21 cellular contexts compared by ENCODE assay signal in the genomic region with DNA sequence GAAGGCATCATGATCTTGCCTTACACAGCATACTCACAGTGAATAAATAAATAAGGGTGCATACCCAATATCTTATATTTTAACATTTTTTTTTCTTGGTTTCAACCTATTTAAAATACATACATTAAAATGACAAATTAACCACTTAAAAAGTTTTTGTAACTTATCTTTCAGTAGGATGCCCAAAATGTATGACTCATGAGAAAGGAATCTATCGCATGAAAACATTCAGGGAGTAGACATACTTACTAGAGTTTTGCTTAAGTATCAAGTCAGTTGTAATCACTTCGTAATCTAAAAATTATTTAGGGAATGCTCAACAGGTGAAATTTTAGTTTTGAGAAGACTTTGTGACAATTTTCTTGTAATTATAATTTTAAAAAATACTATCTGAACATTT.
A peak's percentile ranks its signal among the peaks of the same experiment; 100 is the strongest.
DNase-seq lines count a peak whose midpoint lies in the region; ATAC-seq, FAIRE-seq and TF ChIP-seq lines count a peak whose summit lies in the region.
"Had no signal": no experiment of that assay in that cellular context is flagged by ENCODE, and none has a peak within 500 bp of the region (broad histone marks: within the 10 kb centered on the region; RNA-seq: fewer than 3 reads in every experiment).

No MANE protein-coding gene starts in this region.

- H3K23ac ChIP-seq in mesenchymal stem cell (ENCODE audit: low read length in 2 of 2): no peak overlapping the region

- no peaks in the 10 kb centered on the region for H3K9me1 ChIP-seq in endothelial cell of umbilical vein (replicated peaks; ENCODE audit: control insufficient read depth, extremely low read depth, insufficient read depth, low read length)

- no peak for TF ChIP-seq POLR2A in endothelial cell of umbilical vein (IDR thresholded peaks at IDR 0.05; ENCODE audit: low read depth, low read length)
- no peak for TF ChIP-seq POLR2A in upper lobe of left lung (IDR thresholded peaks at IDR 0.05)
- TF ChIP-seq POLR2A in stomach (IDR thresholded peaks at IDR 0.05): no peak

- H2BK5ac ChIP-seq in mesenchymal stem cell (ENCODE audit: low read depth, low read length, poor library complexity, severe bottlenecking): no peak overlapping the region

- BruUV-seq in endothelial cell of umbilical vein (replicated peaks; lab: Mats Ljungman, UMichigan): no TSS peak

- H2AFZ ChIP-seq in endothelial cell of umbilical vein (ENCODE audit: low read depth, low read length): no peak overlapping the region
- H2AFZ ChIP-seq in mesenchymal stem cell (ENCODE audit: low read depth, low read length): no peak overlapping the region

- no peak overlapping the region for H2BK120ac ChIP-seq in mesenchymal stem cell (ENCODE audit: low read depth, low read length)

- H3K4me3 ChIP-seq in AG10803 (ENCODE audit: low read length): no peak overlapping the region
- no peak overlapping the region for H3K4me3 ChIP-seq in endothelial cell of umbilical vein (replicated peaks in 1 of 3; ENCODE audit: insufficient read depth in 1 of 3, low read depth in 1 of 3, low read length in 3 of 3)
- H3K4me3 ChIP-seq in mesenchymal stem cell (ENCODE audit: insufficient read depth in 1 of 2, low read depth in 1 of 2, low read length in 2 of 2): no peak overlapping the region
- no peak overlapping the region for H3K4me3 ChIP-seq in upper lobe of left lung
- H3K4me3 ChIP-seq in stomach: no peak overlapping the region
- H3K4me3 ChIP-seq: body of pancreas, MG63, psoas muscle, testis had no signal

- no CpG with 5 or more reads among the region's 2 CpGs for WGBS in mesenchymal stem cell
- 37 to 42% methylated on average over 2 of the region's 2 CpGs for WGBS in upper lobe of left lung, 2 donors
- WGBS in stomach, 5 donors: 41 to 70% (median 47%) methylated on average over 2 of the region's 2 CpGs

- no peak overlapping the region for H2BK12ac ChIP-seq in mesenchymal stem cell (ENCODE audit: low read length in 2 of 2)

- no peak overlapping the region for H3K4ac ChIP-seq in mesenchymal stem cell (ENCODE audit: low read depth in 1 of 2, low read length in 2 of 2)

- no peak overlapping the region for H3K18ac ChIP-seq in mesenchymal stem cell (ENCODE audit: low read depth in 1 of 2, low read length in 2 of 2)

- H3K36me3 ChIP-seq in endothelial cell of umbilical vein (ENCODE audit: control insufficient read depth in 2 of 2, extremely low read depth in 1 of 2, insufficient read depth in 2 of 2, low read length in 2 of 2) (no peaks in the 10 kb centered on the region), mesenchymal stem cell (ENCODE audit: control insufficient read depth in 1 of 2, insufficient read depth in 2 of 2, low read depth in 1 of 2, low read length in 2 of 2) (no peaks in the 10 kb centered on the region), upper lobe of left lung (no peaks in the 10 kb centered on the region), stomach (no peaks in the 10 kb centered on the region)
- H3K36me3 ChIP-seq: MG63 had no signal

- H3K27ac Mint-ChIP-seq in activated naive CD4-positive, alpha-beta T cell treated with anti-CD3 and anti-CD28 coated beads, Interleukin-2, amount 50 U/mL, for 72 hours: no peak overlapping the region
- H3K27ac Mint-ChIP-seq: activated CD8-positive, alpha-beta memory T cell treated with anti-CD3 and anti-CD28 coated beads, Interleukin-2, amount 10 ng/mL, durations not matched to agents 7 days and 5 days; T-helper 1 cell treated with Interleukin-12 subunit alpha and Interleukin-12 subunit beta and Interleukin-4 antibody, amounts not matched to agents 30 μg/mL and 1 μg/mL, for 36 hours had no signal

- no peak overlapping the region for H2BK15ac ChIP-seq in mesenchymal stem cell (ENCODE audit: low read depth, poor library complexity, severe bottlenecking)

- H4K91ac ChIP-seq in mesenchymal stem cell (ENCODE audit: low read length): no peak overlapping the region

- H3K4me1 ChIP-seq in endothelial cell of umbilical vein (ENCODE audit: control insufficient read depth, extremely low read depth, insufficient read depth, low read length) (peaks cover 2% of the 10 kb centered on the region), mesenchymal stem cell (ENCODE audit: control insufficient read depth, insufficient read depth, low read depth, low read length) (no peaks in the 10 kb centered on the region), upper lobe of left lung (no peaks in the 10 kb centered on the region), stomach (no peaks in the 10 kb centered on the region)
- H3K4me1 ChIP-seq: body of pancreas, psoas muscle, testis had no signal

- H3K9me3 Mint-ChIP-seq in activated naive CD4-positive, alpha-beta T cell treated with anti-CD3 and anti-CD28 coated beads, Interleukin-2, amount 50 U/mL, for 72 hours: no peaks in the 10 kb centered on the region
- H3K9me3 Mint-ChIP-seq: T-helper 1 cell treated with Interleukin-12 subunit alpha and Interleukin-12 subunit beta and Interleukin-4 antibody, amounts not matched to agents 30 μg/mL and 1 μg/mL, for 36 hours had no signal

- H3K4me2 ChIP-seq in endothelial cell of umbilical vein (ENCODE audit: insufficient read depth, low read length) (no peak overlapping the region), mesenchymal stem cell (ENCODE audit: low read length, poor library complexity, severe bottlenecking) (no peak overlapping the region)

- H3K27ac ChIP-seq in endothelial cell of umbilical vein (ENCODE audit: insufficient read depth, low read depth, low read length): no peak overlapping the region
- no peak overlapping the region for H3K27ac ChIP-seq in mesenchymal stem cell (ENCODE audit: low read length, poor library complexity, severe bottlenecking)
- H3K27ac ChIP-seq in upper lobe of left lung: no peak overlapping the region
- H3K27ac ChIP-seq in stomach: no peak overlapping the region
- H3K27ac ChIP-seq: body of pancreas, psoas muscle, testis had no signal

- H3K79me1 ChIP-seq in mesenchymal stem cell (replicated peaks; ENCODE audit: low read length, poor library complexity, severe bottlenecking): no peaks in the 10 kb centered on the region

- H3K27me3 ChIP-seq in endothelial cell of umbilical vein (ENCODE audit: control insufficient read depth in 2 of 2, insufficient read depth in 2 of 2, low read length in 2 of 2) (no peaks in the 10 kb centered on the region), mesenchymal stem cell (ENCODE audit: control insufficient read depth in 1 of 2, insufficient read depth in 1 of 2, low read length in 2 of 2) (no peaks in the 10 kb centered on the region), upper lobe of left lung (no peaks in the 10 kb centered on the region), stomach (no peaks in the 10 kb centered on the region)
- H3K27me3 ChIP-seq: body of pancreas, MG63, testis had no signal

- dilution Hi-C loops in endothelial cell of umbilical vein (cut with MboI; ENCODE audit: extremely low pct_ligation_motif_present, low sequenced_read_pairs): no loop called here

- no peaks in the 10 kb centered on the region for H3K9me3 ChIP-seq in endothelial cell of umbilical vein (replicated peaks; ENCODE audit: control insufficient read depth, insufficient read depth, low read length)
- H3K9me3 ChIP-seq in mesenchymal stem cell (ENCODE audit: control insufficient read depth, low read length): no peaks in the 10 kb centered on the region
- H3K9me3 ChIP-seq in upper lobe of left lung: no peaks in the 10 kb centered on the region
- no peaks in the 10 kb centered on the region for H3K9me3 ChIP-seq in stomach
- H3K9me3 ChIP-seq: body of pancreas, MG63, psoas muscle, testis had no signal

- DNase-seq in AG10803 (ENCODE audit: low read depth): peak; percentile 50
- DNase-seq in RCC 7860 (ENCODE audit: low spot score): peak; percentile 28
- DNase-seq in endothelial cell of umbilical vein (ENCODE audit: low read depth, low spot score): peak; percentile 43
- DNase-seq in mesenchymal stem cell: peak; percentile 36
- DNase-seq in upper lobe of left lung: no peak
- no peak for DNase-seq in stomach
- DNase-seq in activated naive CD4-positive, alpha-beta T cell treated with anti-CD3 and anti-CD28 coated beads, Interleukin-2, amount 50 U/mL, for 72 hours (ENCODE audit: low spot score in 2 of 2): no peak
- DNase-seq: activated CD8-positive, alpha-beta memory T cell treated with anti-CD3 and anti-CD28 coated beads, Interleukin-2, amount 10 ng/mL, durations not matched to agents 7 days and 5 days; activated effector memory CD4-positive, alpha-beta T cell treated with anti-CD3 and anti-CD28 coated beads, Interleukin-2, amount 50 U/mL, for 16 hours; body of pancreas; Calu3; left colon; MG63; NCI-H748 treated with DMSO at 0.1 percent for 48 hours; psoas muscle; testis had no signal

- POLR2A ChIA-PET in endothelial cell of umbilical vein (lab: Charles Lee): no interaction called here

- intact Hi-C loops in endothelial cell of umbilical vein (cut with micrococcal nuclease) (no loop called here), stomach (cut with DNase I; ENCODE audit: low total_unique reads) (no loop called here)

- peak; percentile 55 for FAIRE-seq in RCC 7860 (lab: Jason Lieb, UNC)
- FAIRE-seq in endothelial cell of umbilical vein (lab: Jason Lieb, UNC): no peak
- FAIRE-seq: GM18507, HTR-8/SVneo had no signal

- no peaks in the 10 kb centered on the region for H4K20me1 ChIP-seq in endothelial cell of umbilical vein (replicated peaks; ENCODE audit: control insufficient read depth, extremely low read depth, insufficient read depth, low read length)

- CTCF ChIA-PET in endothelial cell of umbilical vein (lab: Charles Lee): no interaction called here

- TF ChIP-seq CTCF in AG10803 (conservative IDR thresholded peaks at IDR 0.05; ENCODE audit: low read length) (no peak), endothelial cell of umbilical vein (IDR thresholded peaks at IDR 0.05; ENCODE audit: extremely low read depth in 1 of 2, insufficient read depth in 1 of 2, low read depth in 1 of 2, low read length in 2 of 2) (no peak), upper lobe of left lung (IDR thresholded peaks at IDR 0.05) (no peak), stomach (IDR thresholded peaks at IDR 0.05) (no peak)

- TF ChIP-seq EP300 in upper lobe of left lung (IDR thresholded peaks at IDR 0.05): no peak
- no peak for TF ChIP-seq EP300 in stomach (IDR thresholded peaks at IDR 0.05)

- H4K8ac ChIP-seq in mesenchymal stem cell (ENCODE audit: low read length): no peak overlapping the region

- ATAC-seq in upper lobe of left lung (ENCODE audit: low FRiP score in 2 of 2) (no peak), GM18520 (IDR thresholded peaks at IDR 0.05; ENCODE audit: unreplicated experiment) (no peak)
- no peak for ATAC-seq in activated naive CD4-positive, alpha-beta T cell treated with anti-CD3 and anti-CD28 coated beads, Interleukin-2, amount 50 U/mL, for 72 hours
- ATAC-seq: activated CD4-positive, CD25-positive, alpha-beta regulatory T cell treated with anti-CD3 and anti-CD28 coated beads, Interleukin-2, amount 50 U/mL, for 24 hours; activated CD8-positive, alpha-beta memory T cell treated with anti-CD3 and anti-CD28 coated beads, Interleukin-2, amount 10 ng/mL, durations not matched to agents 7 days and 5 days; body of pancreas; left colon; psoas muscle had no signal

- H3K9ac ChIP-seq in endothelial cell of umbilical vein (replicated peaks; ENCODE audit: extremely low read depth, insufficient read depth, low read length) (no peak overlapping the region), mesenchymal stem cell (ENCODE audit: low read length) (no peak overlapping the region)

- H3K36me3 Mint-ChIP-seq in activated naive CD4-positive, alpha-beta T cell treated with anti-CD3 and anti-CD28 coated beads, Interleukin-2, amount 50 U/mL, for 72 hours: no peaks in the 10 kb centered on the region
- H3K36me3 Mint-ChIP-seq: activated CD8-positive, alpha-beta memory T cell treated with anti-CD3 and anti-CD28 coated beads, Interleukin-2, amount 10 ng/mL, durations not matched to agents 7 days and 5 days had no signal

- H2AK5ac ChIP-seq in mesenchymal stem cell (ENCODE audit: low read length, severe bottlenecking): no peak overlapping the region

- H3K14ac ChIP-seq in mesenchymal stem cell (ENCODE audit: low read length in 2 of 2): no peak overlapping the region

- H3K79me2 ChIP-seq in endothelial cell of umbilical vein (ENCODE audit: control insufficient read depth, insufficient read depth, low read length): no peaks in the 10 kb centered on the region

Comparison
In these comparisons a context has a peak if more than half of its experiments do, and no peak if none do; other contexts are left out.
1. DNase-seq: peak in AG10803 (single experiment), RCC 7860 (single experiment), endothelial cell of umbilical vein (single experiment) and mesenchymal stem cell (single experiment); none in upper lobe of left lung (0 of 2), stomach (single experiment) and activated naive CD4-positive, alpha-beta T cell treated with anti-CD3 and anti-CD28 coated beads, Interleukin-2, amount 50 U/mL, for 72 hours (0 of 2).